In genomic region chr3:59817511-59817910, GRCh38 we compare ENCODE assay signal across 15 cellular contexts.
DNase-seq lines count a peak whose midpoint lies in the region; ATAC-seq and TF ChIP-seq lines count a peak whose summit lies in the region.
"Had no signal": no experiment of that assay in that cellular context is flagged by ENCODE, and none has a peak within 500 bp of the region (broad histone marks: within the 10 kb centered on the region; RNA-seq: fewer than 3 reads in every experiment).

No MANE protein-coding gene starts in this region.

- H3F3A ChIP-seq in smooth muscle cell (ENCODE audit: low read depth) = peaks cover 4% of the 10 kb centered on the region

- peak overlapping the region; percentile 80 for H3K4me2 ChIP-seq in smooth muscle cell

- no peaks in the 10 kb centered on the region for H3K79me2 ChIP-seq in smooth muscle cell (ENCODE audit: low read depth)

- WGBS in gastroesophageal sphincter (ENCODE audit: low coverage in 1 of 2), 2 donors = 33 to 50% methylated on average over 2 to 3 of the region's 4 CpGs
- 84% methylated on average over 4 of the region's 4 CpGs for WGBS in smooth muscle cell (ENCODE audit: low lambda C conversion rate)

- H2AFZ ChIP-seq in smooth muscle cell (ENCODE audit: low read depth) = peak overlapping the region; percentile 40

- H3K9ac ChIP-seq in smooth muscle cell (ENCODE audit: low read depth) = peak overlapping the region; percentile 34

- peak; percentile 50 for DNase-seq in NCI-H2171 treated with DMSO at 0.1 percent for 48 hours (lab: John Stamatoyannopoulos, UW)
- DNase-seq in NCI-H2171 (lab: John Stamatoyannopoulos, UW) = no peak
- peak; percentile 34 for DNase-seq in astrocyte of the hippocampus (ENCODE audit: low read depth, low spot score)
- DNase-seq in smooth muscle cell (lab: John Stamatoyannopoulos, UW; ENCODE audit: unreplicated experiment) = no peak
- DNase-seq in stimulated activated naive CD4-positive, alpha-beta T cell treated with Interleukin-2 at 50 U/mL for 16 hours (lab: John Stamatoyannopoulos, UW) = no peak
- no peak for DNase-seq in NOMO-1 (lab: John Stamatoyannopoulos, UW; ENCODE audit: unreplicated experiment in 2 of 2)
- DNase-seq in NCI-H1694 treated with DMSO at 0.1 percent for 48 hours (lab: John Stamatoyannopoulos, UW) = no peak
- DNase-seq: CD4-positive, alpha-beta memory T cell; cortex of kidney; NCI-H2029 treated with DMSO at 0.1 percent for 48 hours; NCI-H526 treated with DMSO at 0.1 percent for 48 hours; occipital lobe; small intestine; upper lobe of left lung had no signal

- no peaks in the 10 kb centered on the region for H4K20me1 ChIP-seq in smooth muscle cell (ENCODE audit: low read depth)

- TF ChIP-seq EP300 in gastroesophageal sphincter (IDR thresholded peaks at IDR 0.05) = no peak

- no peak for ATAC-seq in gastroesophageal sphincter

- no peak for TF ChIP-seq POLR2A in gastroesophageal sphincter (IDR thresholded peaks at IDR 0.05)

- H3K36me3 ChIP-seq in gastroesophageal sphincter = no peaks in the 10 kb centered on the region
- H3K36me3 ChIP-seq in smooth muscle cell (ENCODE audit: low read depth) = no peaks in the 10 kb centered on the region
- H3K36me3 ChIP-seq: upper lobe of left lung had no signal

- no peaks in the 10 kb centered on the region for H3K9me3 ChIP-seq in gastroesophageal sphincter
- H3K9me3 ChIP-seq in smooth muscle cell (replicated peaks; ENCODE audit: low read depth) = no peaks in the 10 kb centered on the region
- H3K9me3 ChIP-seq: upper lobe of left lung had no signal

- TF ChIP-seq CTCF in gastroesophageal sphincter (IDR thresholded peaks at IDR 0.05) (no peak), smooth muscle cell (IDR thresholded peaks at IDR 0.05; ENCODE audit: borderline replicate concordance, insufficient read depth, poor library complexity, severe bottlenecking) (no peak)

- H3K4me1 ChIP-seq in gastroesophageal sphincter (peaks cover 5 to 36% (median 9%) of the 10 kb centered on the region in 3 donors), smooth muscle cell (ENCODE audit: low read depth) (peaks cover 24% of the 10 kb centered on the region)

- H3K27ac ChIP-seq in gastroesophageal sphincter (peak overlapping the region in 3 of 4 donors; percentile 14 to 72 (median 65)), smooth muscle cell (ENCODE audit: low read depth) (peak overlapping the region; percentile 97)

- no peak overlapping the region for H3K4me3 ChIP-seq in gastroesophageal sphincter
- H3K4me3 ChIP-seq in smooth muscle cell = no peak overlapping the region
- H3K4me3 ChIP-seq: upper lobe of left lung had no signal

- no peaks in the 10 kb centered on the region for H3K27me3 ChIP-seq in gastroesophageal sphincter
- H3K27me3 ChIP-seq in smooth muscle cell (ENCODE audit: low read depth) = no peaks in the 10 kb centered on the region
- H3K27me3 ChIP-seq: upper lobe of left lung had no signal

Comparison
In these comparisons a context has a peak if more than half of its experiments do, and no peak if none do; other contexts are left out.
1. DNase-seq: peak in NCI-H2171 treated with DMSO at 0.1 percent for 48 hours (single experiment) and astrocyte of the hippocampus (single experiment); none in NCI-H2171 (single experiment), smooth muscle cell (single experiment), stimulated activated naive CD4-positive, alpha-beta T cell treated with Interleukin-2 at 50 U/mL for 16 hours (single experiment), NOMO-1 (0 of 2) and NCI-H1694 treated with DMSO at 0.1 percent for 48 hours (single experiment).